ENCODE assay signal across 8 cellular contexts in the genomic region with DNA sequence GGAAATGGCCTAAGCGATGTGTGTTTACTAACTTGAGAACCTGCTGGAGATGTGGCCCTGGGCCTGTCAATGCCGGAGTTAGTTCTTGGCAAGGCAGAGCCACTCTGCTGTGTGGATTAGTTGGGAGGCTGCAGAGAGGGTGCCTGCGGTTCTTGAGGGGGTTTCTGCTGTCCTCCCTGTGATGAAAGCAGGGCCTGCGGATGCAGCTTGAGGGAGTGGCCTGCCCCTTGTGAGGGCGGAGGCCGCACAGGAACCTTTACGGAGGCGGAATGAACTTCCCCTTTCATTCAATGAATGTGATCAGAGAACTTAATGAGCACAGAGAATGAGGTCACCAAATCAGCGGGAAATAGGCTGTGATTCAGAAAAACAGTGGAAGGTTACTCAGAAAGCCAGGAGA. TPM values are rescaled to one million over a fixed set of nuclear protein-coding genes. Genes with fewer than 3 reads are reported as not detected.
A peak's percentile ranks its signal among the peaks of the same experiment; 100 is the strongest.
DNase-seq lines count a peak whose midpoint lies in the region; ATAC-seq and TF ChIP-seq lines count a peak whose summit lies in the region.

No MANE protein-coding gene starts in this region.

- peak; percentile 61 for DNase-seq in GM12865 (ENCODE audit: low read depth)
- peak; percentile 4 for DNase-seq in activated CD8-positive, alpha-beta memory T cell treated with anti-CD3 and anti-CD28 coated beads, Interleukin-2, amount 50 U/mL, for 24 hours (ENCODE audit: extremely low read depth)
- DNase-seq in medulla oblongata (ENCODE audit: extremely low spot score), result peak; percentile 57
- DNase-seq in NCI-H2081 treated with DMSO at 0.1 percent for 48 hours (lab: John Stamatoyannopoulos, UW), result no peak
- no peak for DNase-seq in dedifferentiated amniotic fluid mesenchymal stem cell (ENCODE audit: extremely low spot score)
- DNase-seq in NCI-H2029 (lab: John Stamatoyannopoulos, UW), result no peak
- no peak for DNase-seq in progenitor cell of endocrine pancreas (ENCODE audit: low spot score, unreplicated experiment)

- peaks cover 3% of the 10 kb centered on the region for H3K9me3 Mint-ChIP-seq in progenitor cell of endocrine pancreas (ENCODE audit: low read depth)

- H3K4me3 Mint-ChIP-seq in progenitor cell of endocrine pancreas (ENCODE audit: low read depth), result no peak overlapping the region

- H3K4me1 Mint-ChIP-seq in progenitor cell of endocrine pancreas (ENCODE audit: low read depth), result peaks cover 7% of the 10 kb centered on the region

- TF ChIP-seq CTCF in GM12865 (IDR thresholded peaks at IDR 0.05; ENCODE audit: insufficient read depth, low read depth, low read length, missing control alignments) (no peak), progenitor cell of endocrine pancreas (IDR thresholded peaks at IDR 0.05; ENCODE audit: unreplicated experiment) (no peak)

- no peak overlapping the region for H3K27ac Mint-ChIP-seq in progenitor cell of endocrine pancreas

- no peak overlapping the region for H3K4me3 ChIP-seq in GM12865 (ENCODE audit: low read depth, low read length)

- peak; percentile 75 for ATAC-seq in HG03095 (IDR thresholded peaks at IDR 0.05; ENCODE audit: unreplicated experiment)

- peaks cover 34% of the 10 kb centered on the region for H3K27me3 Mint-ChIP-seq in progenitor cell of endocrine pancreas

- no peaks in the 10 kb centered on the region for H3K36me3 Mint-ChIP-seq in progenitor cell of endocrine pancreas (ENCODE audit: insufficient read depth)

RNA-seq across cellular contexts. Expression of gene VWA3B, which starts 47.2 kb away (rescaled TPM):
- total RNA-seq in progenitor cell of endocrine pancreas, result 0.12 and 0.47 TPM in 2 replicates

Comparison
In these comparisons a context has a peak if more than half of its experiments do, and no peak if none do; other contexts are left out.
1. DNase-seq: peak in GM12865 (single experiment), activated CD8-positive, alpha-beta memory T cell treated with anti-CD3 and anti-CD28 coated beads, Interleukin-2, amount 50 U/mL, for 24 hours (single experiment) and medulla oblongata (single experiment); none in NCI-H2081 treated with DMSO at 0.1 percent for 48 hours (single experiment), dedifferentiated amniotic fluid mesenchymal stem cell (single experiment), NCI-H2029 (single experiment) and progenitor cell of endocrine pancreas (single experiment).